ENCODE assay signal across 34 cellular contexts in the genomic region with DNA sequence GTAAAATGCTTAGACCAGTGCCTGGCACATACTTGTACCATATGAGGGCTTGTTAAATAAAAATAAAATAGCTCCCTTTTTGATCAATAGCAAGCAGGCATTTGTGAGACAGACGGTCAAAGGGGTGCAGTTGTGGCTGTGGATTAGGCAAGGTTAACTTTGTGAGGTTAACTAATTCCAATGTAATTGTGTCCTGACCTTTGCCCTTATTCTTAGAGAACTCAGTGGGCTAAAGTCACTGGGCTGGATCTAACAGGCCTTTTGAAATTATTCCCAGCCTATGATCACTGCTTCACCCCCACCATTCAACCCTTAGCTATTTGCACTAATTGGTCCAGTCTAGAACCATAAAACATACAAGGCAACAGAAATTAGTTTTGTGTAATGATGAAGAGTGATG.
"Had no signal": no experiment of that assay in that cellular context is flagged by ENCODE, and none has a peak within 500 bp of the region (broad histone marks: within the 10 kb centered on the region; RNA-seq: fewer than 3 reads in every experiment).

No MANE protein-coding gene starts in this region.

- H3K27me3 ChIP-seq: cardiac muscle cell, colonic mucosa, esophagus squamous epithelium, gastroesophageal sphincter had no signal

- H3K9me3 Mint-ChIP-seq: activated naive CD8-positive, alpha-beta T cell treated with anti-CD3 and anti-CD28 coated beads, Interleukin-2, amount 10 ng/mL, durations not matched to agents 7 days and 5 days had no signal

- H3K36me3 Mint-ChIP-seq: activated CD8-positive, alpha-beta memory T cell treated with anti-CD3 and anti-CD28 coated beads, Interleukin-2, amount 10 ng/mL, durations not matched to agents 7 days and 5 days; activated naive CD4-positive, alpha-beta T cell treated with anti-CD3 and anti-CD28 coated beads, Interleukin-2, amount 10 ng/mL, durations not matched to agents 7 days and 5 days; activated naive CD4-positive, alpha-beta T cell treated with anti-CD3 and anti-CD28 coated beads, Interleukin-2, amount 50 U/mL, for 72 hours; activated naive CD8-positive, alpha-beta T cell treated with anti-CD3 and anti-CD28 coated beads, Interleukin-2, amount 10 ng/mL, durations not matched to agents 7 days and 5 days; T-cell had no signal

- H3K27ac ChIP-seq: breast epithelium, cardiac muscle cell, colonic mucosa, epithelial cell of prostate, esophagus squamous epithelium, gastroesophageal sphincter, WERI-Rb-1 had no signal

- FAIRE-seq: endometrium, endothelial cell of umbilical vein had no signal

- H3K4me3 ChIP-seq: breast epithelium, cardiac muscle cell, colonic mucosa, esophagus squamous epithelium, gastroesophageal sphincter had no signal

- H3K36me3 ChIP-seq: breast epithelium, colonic mucosa, WERI-Rb-1 had no signal

- ATAC-seq: activated CD4-positive, CD25-positive, alpha-beta regulatory T cell treated with anti-CD3 and anti-CD28 coated beads, Interleukin-2, amount 50 U/mL, for 24 hours; activated CD8-positive, alpha-beta memory T cell treated with anti-CD3 and anti-CD28 coated beads, Interleukin-2, amount 10 ng/mL, durations not matched to agents 7 days and 5 days; activated CD8-positive, alpha-beta T cell treated with anti-CD3 and anti-CD28 coated beads, Interleukin-2, amount 10 ng/mL, durations not matched to agents 7 days and 5 days; activated naive CD4-positive, alpha-beta T cell treated with anti-CD3 and anti-CD28 coated beads, Interleukin-2, amount 50 U/mL, for 72 hours; gastroesophageal sphincter; T-cell had no signal

- H3K4me1 ChIP-seq: breast epithelium, colonic mucosa, esophagus squamous epithelium, gastroesophageal sphincter had no signal

- DNase-seq: activated B cell treated with CpG ODN at 0.5 μM for 24 hours; activated CD4-positive, alpha-beta T cell treated with anti-CD3 and anti-CD28 coated beads for 48 hours; activated CD4-positive, alpha-beta T cell treated with anti-CD3 and anti-CD28 coated beads, Interleukin-2, amount 50 U/mL, for 1 hour; activated CD4-positive, alpha-beta T cell treated with anti-CD3 and anti-CD28 coated beads, Interleukin-2, amount 50 U/mL, for 48 hours; activated CD8-positive, alpha-beta memory T cell treated with anti-CD3 and anti-CD28 coated beads, Interleukin-2, amount 10 ng/mL, durations not matched to agents 7 days and 5 days; activated CD8-positive, alpha-beta memory T cell treated with anti-CD3 and anti-CD28 coated beads, Interleukin-2, amount 50 U/mL, for 4 hours; activated CD8-positive, alpha-beta T cell treated with anti-CD3 and anti-CD28 coated beads, Interleukin-2, amount 10 ng/mL, durations not matched to agents 7 days and 5 days; activated effector memory CD4-positive, alpha-beta T cell treated with anti-CD3 and anti-CD28 coated beads, Interleukin-2, amount 50 U/mL, for 16 hours; activated naive CD4-positive, alpha-beta T cell treated with anti-CD3 and anti-CD28 coated beads, Interleukin-2, amount 10 ng/mL, durations not matched to agents 7 days and 5 days; activated naive CD8-positive, alpha-beta T cell treated with anti-CD3 and anti-CD28 coated beads, Interleukin-2, amount 10 ng/mL, durations not matched to agents 7 days and 5 days; activated T-cell treated with anti-CD3 and anti-CD28 coated beads, Interleukin-2, amount 50 U/mL, for 1 hour; activated T-cell treated with anti-CD3 and anti-CD28 coated beads, Interleukin-2, amount 50 U/mL, for 48 hours; central memory CD4-positive, alpha-beta T cell; cerebellar nuclear complex; colonic mucosa; effector CD8-positive, alpha-beta T cell; esophagus squamous epithelium; foreskin melanocyte; SW 1271; T-cell; T1000; WERI-Rb-1 had no signal

- H3K4me1 Mint-ChIP-seq: activated B cell treated with CpG ODN at 0.5 μM for 24 hours; activated CD8-positive, alpha-beta memory T cell treated with anti-CD3 and anti-CD28 coated beads, Interleukin-2, amount 10 ng/mL, durations not matched to agents 7 days and 5 days; activated naive CD4-positive, alpha-beta T cell treated with anti-CD3 and anti-CD28 coated beads, Interleukin-2, amount 10 ng/mL, durations not matched to agents 7 days and 5 days; activated naive CD8-positive, alpha-beta T cell treated with anti-CD3 and anti-CD28 coated beads, Interleukin-2, amount 10 ng/mL, durations not matched to agents 7 days and 5 days; brain; T-cell had no signal

- H3K9me3 ChIP-seq: breast epithelium, colonic mucosa, esophagus squamous epithelium, gastroesophageal sphincter had no signal

- H3K27ac Mint-ChIP-seq: activated B cell treated with CpG ODN at 0.5 μM for 24 hours; activated CD8-positive, alpha-beta memory T cell treated with anti-CD3 and anti-CD28 coated beads, Interleukin-2, amount 10 ng/mL, durations not matched to agents 7 days and 5 days; activated CD8-positive, alpha-beta T cell treated with anti-CD3 and anti-CD28 coated beads, Interleukin-2, amount 10 ng/mL, durations not matched to agents 7 days and 5 days; activated naive CD4-positive, alpha-beta T cell treated with anti-CD3 and anti-CD28 coated beads, Interleukin-2, amount 10 ng/mL, durations not matched to agents 7 days and 5 days; activated naive CD4-positive, alpha-beta T cell treated with anti-CD3 and anti-CD28 coated beads, Interleukin-2, amount 50 U/mL, for 72 hours; activated naive CD8-positive, alpha-beta T cell treated with anti-CD3 and anti-CD28 coated beads, Interleukin-2, amount 10 ng/mL, durations not matched to agents 7 days and 5 days; activated T-helper 1 cell treated with anti-CD3 and anti-CD28 coated beads, Interleukin-12 subunit alpha, Interleukin-12 subunit beta, Interleukin-2, Interleukin-4 antibody, amounts not matched to agents 30 ng/mL and 10 ng/mL and 1 ng/mL, durations not matched to agents 14 hours and 24 hours and 36 hours; activated T-helper 2 cell treated with anti-CD3 and anti-CD28 coated beads, Interferon-gamma antibody, Interleukin-2, Interleukin-4, amounts not matched to agents 10 μg/mL and 5 μg/mL and 100 μg/mL, durations not matched to agents 14 hours and 24 hours and 36 hours; T-cell; T-helper 1 cell treated with Interleukin-12 subunit alpha and Interleukin-12 subunit beta and Interleukin-4 antibody, amounts not matched to agents 30 μg/mL and 1 μg/mL, for 36 hours had no signal

- H3K27me3 Mint-ChIP-seq: activated B cell treated with CpG ODN at 0.5 μM for 24 hours; activated CD8-positive, alpha-beta memory T cell treated with anti-CD3 and anti-CD28 coated beads, Interleukin-2, amount 10 ng/mL, durations not matched to agents 7 days and 5 days; activated naive CD4-positive, alpha-beta T cell treated with anti-CD3 and anti-CD28 coated beads, Interleukin-2, amount 10 ng/mL, durations not matched to agents 7 days and 5 days; activated naive CD8-positive, alpha-beta T cell treated with anti-CD3 and anti-CD28 coated beads, Interleukin-2, amount 10 ng/mL, durations not matched to agents 7 days and 5 days; brain; T-cell had no signal

- H3K4me3 Mint-ChIP-seq: activated B cell treated with CpG ODN at 0.5 μM for 24 hours; activated CD8-positive, alpha-beta memory T cell treated with anti-CD3 and anti-CD28 coated beads, Interleukin-2, amount 10 ng/mL, durations not matched to agents 7 days and 5 days; activated CD8-positive, alpha-beta T cell treated with anti-CD3 and anti-CD28 coated beads, Interleukin-2, amount 10 ng/mL, durations not matched to agents 7 days and 5 days; activated naive CD4-positive, alpha-beta T cell treated with anti-CD3 and anti-CD28 coated beads, Interleukin-2, amount 10 ng/mL, durations not matched to agents 7 days and 5 days; activated naive CD8-positive, alpha-beta T cell treated with anti-CD3 and anti-CD28 coated beads, Interleukin-2, amount 10 ng/mL, durations not matched to agents 7 days and 5 days; activated T-helper 1 cell treated with anti-CD3 and anti-CD28 coated beads, Interleukin-12 subunit alpha, Interleukin-12 subunit beta, Interleukin-2, Interleukin-4 antibody, amounts not matched to agents 30 ng/mL and 10 ng/mL and 1 ng/mL, durations not matched to agents 14 hours and 24 hours and 36 hours; brain; T-cell; T-helper 1 cell treated with Interleukin-12 subunit alpha and Interleukin-12 subunit beta and Interleukin-4 antibody, amounts not matched to agents 30 μg/mL and 1 μg/mL, for 36 hours had no signal
